7 cellular contexts compared by ENCODE assay signal in genomic region chr18:50286391-50287027, GRCh38.
DNase-seq lines count a peak whose midpoint lies in the region; ATAC-seq and TF ChIP-seq lines count a peak whose summit lies in the region.

No MANE protein-coding gene starts in this region.

- H3K4me1 Mint-ChIP-seq in activated naive CD8-positive, alpha-beta T cell treated with anti-CD3 and anti-CD28 coated beads, Interleukin-2, amount 50 U/mL, for 24 hours: peaks cover 27% of the 10 kb centered on the region

- H3K4me3 Mint-ChIP-seq in activated naive CD8-positive, alpha-beta T cell treated with anti-CD3 and anti-CD28 coated beads, Interleukin-2, amount 50 U/mL, for 24 hours: peak overlapping the region; percentile 100

- H3K27me3 Mint-ChIP-seq in activated naive CD8-positive, alpha-beta T cell treated with anti-CD3 and anti-CD28 coated beads, Interleukin-2, amount 50 U/mL, for 24 hours: no peaks in the 10 kb centered on the region

- no peak for ATAC-seq in activated naive CD8-positive, alpha-beta T cell treated with anti-CD3 and anti-CD28 coated beads, Interleukin-2, amount 50 U/mL, for 24 hours
- ATAC-seq in stimulated activated naive CD8-positive, alpha-beta T cell treated with anti-CD3 and anti-CD28 coated beads, Interleukin-15, Interleukin-2, amounts not matched to agents 100 U/mL and 50 U/mL, for 24 hours: no peak
- ATAC-seq in GM21529 (IDR thresholded peaks at IDR 0.05; ENCODE audit: unreplicated experiment): no peak

- peaks cover 42% of the 10 kb centered on the region for H3K36me3 Mint-ChIP-seq in activated naive CD8-positive, alpha-beta T cell treated with anti-CD3 and anti-CD28 coated beads, Interleukin-2, amount 50 U/mL, for 24 hours (ENCODE audit: low read depth)

- CTCF ChIA-PET in GM10248 (lab: Yijun Ruan, JAX): interaction anchor here (1.7 kb wide), 1 partner anchor 71 kb away, joined by 5 read pairs; no protein-coding TSS in a partner anchor

- H3K9me3 Mint-ChIP-seq in activated naive CD8-positive, alpha-beta T cell treated with anti-CD3 and anti-CD28 coated beads, Interleukin-2, amount 50 U/mL, for 24 hours: no peaks in the 10 kb centered on the region

- POLR2A ChIA-PET in GM10248 (lab: Yijun Ruan, JAX): no interaction called here

- TF ChIP-seq POLR2A in NB4 (IDR thresholded peaks at IDR 0.05; ENCODE audit: extremely low read depth, insufficient read length): no peak

- H3K4me3 ChIP-seq in GM12875 (ENCODE audit: low read depth, low read length): peak overlapping the region; percentile 67
- H3K4me3 ChIP-seq in NB4 (ENCODE audit: low read depth, low read length): peak overlapping the region; percentile 88

- DNase-seq in NB4 (ENCODE audit: low read depth) (no peak), iris pigment epithelial cell (ENCODE audit: low read depth) (peak; percentile 52), GM10248 (ENCODE audit: extremely low spot score) (no peak)
- peak; percentile 50 for DNase-seq in activated naive CD8-positive, alpha-beta T cell treated with anti-CD3 and anti-CD28 coated beads, Interleukin-2, amount 50 U/mL, for 24 hours
- peak; percentile 63 for DNase-seq in stimulated activated naive CD8-positive, alpha-beta T cell treated with anti-CD3 and anti-CD28 coated beads, Interleukin-15, Interleukin-2, amounts not matched to agents 100 U/mL and 50 U/mL, for 24 hours

- TF ChIP-seq CTCF in GM12875 (IDR thresholded peaks at IDR 0.05; ENCODE audit: borderline replicate concordance, insufficient read depth, low read depth, low read length) (no peak), NB4 (IDR thresholded peaks at IDR 0.05; ENCODE audit: low read depth, low read length) (no peak), GM10248 (IDR thresholded peaks at IDR 0.05; ENCODE audit: control extremely low read depth, extremely low read depth, low read depth, missing control alignments) (no peak)

- peak overlapping the region; percentile 97 for H3K27ac Mint-ChIP-seq in activated naive CD8-positive, alpha-beta T cell treated with anti-CD3 and anti-CD28 coated beads, Interleukin-2, amount 50 U/mL, for 24 hours

Comparison
In these comparisons a context has a peak if more than half of its experiments do, and no peak if none do; other contexts are left out.
1. DNase-seq: peak in activated naive CD8-positive, alpha-beta T cell treated with anti-CD3 and anti-CD28 coated beads, Interleukin-2, amount 50 U/mL, for 24 hours (single experiment), iris pigment epithelial cell (single experiment) and stimulated activated naive CD8-positive, alpha-beta T cell treated with anti-CD3 and anti-CD28 coated beads, Interleukin-15, Interleukin-2, amounts not matched to agents 100 U/mL and 50 U/mL, for 24 hours (single experiment); none in NB4 (single experiment) and GM10248 (single experiment).